Comparison of ENCODE assay signal across 12 cellular contexts in genomic region chr12:503111-503761, GRCh38. TPM values are rescaled to one million over a fixed set of nuclear protein-coding genes. Genes with fewer than 3 reads are reported as not detected.
DNase-seq lines count a peak whose midpoint lies in the region; TF ChIP-seq lines count a peak whose summit lies in the region.
"Had no signal": no experiment of that assay in that cellular context is flagged by ENCODE, and none has a peak within 500 bp of the region (broad histone marks: within the 10 kb centered on the region; RNA-seq: fewer than 3 reads in every experiment).

No MANE protein-coding gene starts in this region.

- intact Hi-C loops in PC-9 (cut with micrococcal nuclease; ENCODE audit: unreplicated experiment), result loop anchor here (1.0 kb wide), 3 partner anchors 35 to 40 kb away; no protein-coding TSS in a partner anchor
- intact Hi-C loops in cardiac septum (cut with DNase I), result loop anchor here (2.0 to 5.0 kb wide), 2 partner anchors 44 to 50 kb away; no protein-coding TSS in a partner anchor

- no peak overlapping the region for H3K4me3 ChIP-seq in PC-9
- H3K4me3 ChIP-seq in osteoblast (ENCODE audit: insufficient read depth, low read length), result no peak overlapping the region

- H3F3A ChIP-seq in PC-9 (ENCODE audit: insufficient read depth, low read depth), result peaks cover 28% of the 10 kb centered on the region

- H3K79me2 ChIP-seq in PC-9 (ENCODE audit: low read depth), result no peaks in the 10 kb centered on the region
- H3K79me2 ChIP-seq in osteoblast (ENCODE audit: insufficient read depth, low read length), result no peaks in the 10 kb centered on the region

- H3K27me3 ChIP-seq in PC-9 (ENCODE audit: insufficient read depth, low read depth) (0 out of 2 replicates have a peak, but pooled peaks cover 3% of the 10 kb centered on the region), osteoblast (ENCODE audit: insufficient read depth, low read length) (peaks cover 43% of the 10 kb centered on the region)

- POLR2A ChIA-PET in PC-9 (lab: Charles Lee; ENCODE audit: unreplicated experiment), result interaction anchor here (0.5 to 0.6 kb wide), 2 partner anchors 38 to 67 kb away, joined by 3 to 33 read pairs; no protein-coding TSS in a partner anchor

- H4K20me1 ChIP-seq in PC-9 (ENCODE audit: insufficient read depth) (no peaks in the 10 kb centered on the region), osteoblast (ENCODE audit: insufficient read depth, low read length) (no peaks in the 10 kb centered on the region)

- peak; percentile 69 for DNase-seq in Daoy (ENCODE audit: low read depth)
- peak; percentile 93 to 100 for DNase-seq in PC-9
- peak; percentile 63 for DNase-seq in cardiac septum (ENCODE audit: low spot score)
- DNase-seq in osteoblast (ENCODE audit: insufficient read length, low spot score, missing footprints), result peak; percentile 27
- no peak for DNase-seq in stimulated activated CD4-positive, alpha-beta T cell treated with anti-CD3 and anti-CD28 coated beads, Interleukin-1b, Interleukin-23, amount 100 ng/mL, for 48 hours
- DNase-seq in effector CD4-positive, alpha-beta T cell, result no peak
- no peak for DNase-seq in activated CD4-positive, alpha-beta T cell treated with anti-CD3 and anti-CD28 coated beads for 48 hours
- no peak for DNase-seq in activated CD4-positive, alpha-beta T cell treated with anti-CD3 and anti-CD28 coated beads, Interleukin-2, amount 50 U/mL, for 1 hour
- DNase-seq: COR-L47; SHP77 treated with DMSO at 0.1 percent for 48 hours; stimulated activated CD4-positive, alpha-beta T cell treated with anti-CD3 and anti-CD28 coated beads, Interleukin-4, amount 100 ng/mL, for 1 hour had no signal

- H3K4me2 ChIP-seq in PC-9 (peak overlapping the region; percentile 54), osteoblast (ENCODE audit: insufficient read depth, low read length) (no peak overlapping the region)
- H3K4me2 ChIP-seq: KMS-11 had no signal

- no peaks in the 10 kb centered on the region for H3K9me3 ChIP-seq in PC-9 (ENCODE audit: insufficient read depth, low read depth)
- H3K9me3 ChIP-seq in osteoblast (ENCODE audit: low read depth, low read length), result no peaks in the 10 kb centered on the region

- H3K4me1 ChIP-seq in PC-9 (replicated peaks; ENCODE audit: insufficient read depth) (peaks cover 30% of the 10 kb centered on the region), osteoblast (ENCODE audit: insufficient read depth, low read length) (no peaks in the 10 kb centered on the region)

- H3K27ac ChIP-seq in PC-9, result peak overlapping the region; percentile 75
- no peak overlapping the region for H3K27ac ChIP-seq in osteoblast (ENCODE audit: low read depth, low read length)
- H3K27ac ChIP-seq: KMS-11 had no signal

- BruUV-seq in PC-9 (replicated peaks; lab: Mats Ljungman, UMichigan), result no TSS peak

- CTCF ChIA-PET in PC-9 (lab: Charles Lee), result interaction anchor here (0.6 to 1.1 kb wide), 2 partner anchors 15 to 53 kb away, joined by 3 to 6 read pairs; no protein-coding TSS in a partner anchor

- H3K9me2 ChIP-seq in PC-9 (ENCODE audit: insufficient read depth), result no peaks in the 10 kb centered on the region

- H3K36me3 ChIP-seq in PC-9 (ENCODE audit: low read depth), result no peaks in the 10 kb centered on the region
- H3K36me3 ChIP-seq in osteoblast (ENCODE audit: insufficient read depth, low read length), result no peaks in the 10 kb centered on the region

- TF ChIP-seq CTCF in PC-9 (conservative IDR thresholded peaks at IDR 0.05), result no peak
- TF ChIP-seq CTCF in osteoblast (IDR thresholded peaks at IDR 0.05; ENCODE audit: extremely low read depth, low read depth, low read length), result no peak

- H2AFZ ChIP-seq in PC-9, result no peak overlapping the region
- H2AFZ ChIP-seq in osteoblast (ENCODE audit: low read length), result no peak overlapping the region

RNA-seq across cellular contexts. Expression of gene B4GALNT3, which starts 43.5 kb away (rescaled TPM):
- total RNA-seq in Daoy (2014; rRNA removed; shearing (Covaris generic)), result 0.40 and 1.1 TPM in 2 replicates
- total RNA-seq in PC-9 (2021), result 7.1 and 8.0 TPM in 2 replicates
- 65.3 TPM for total RNA-seq in cardiac septum
- total RNA-seq in osteoblast, result 0.29 and 0.36 TPM in 2 replicates

Comparison
In these comparisons a context has a peak if more than half of its experiments do, and no peak if none do; other contexts are left out.
1. DNase-seq: peak in Daoy (single experiment), PC-9 (2 of 2), cardiac septum (single experiment) and osteoblast (single experiment); none in stimulated activated CD4-positive, alpha-beta T cell treated with anti-CD3 and anti-CD28 coated beads, Interleukin-1b, Interleukin-23, amount 100 ng/mL, for 48 hours (single experiment), effector CD4-positive, alpha-beta T cell (single experiment), activated CD4-positive, alpha-beta T cell treated with anti-CD3 and anti-CD28 coated beads for 48 hours (single experiment) and activated CD4-positive, alpha-beta T cell treated with anti-CD3 and anti-CD28 coated beads, Interleukin-2, amount 50 U/mL, for 1 hour (single experiment).